In genomic region chr18:60197233-60197632, GRCh38 we compare ENCODE assay signal across 19 cellular contexts.
DNase-seq lines count a peak whose midpoint lies in the region; ATAC-seq and TF ChIP-seq lines count a peak whose summit lies in the region.
"Had no signal": no experiment of that assay in that cellular context is flagged by ENCODE, and none has a peak within 500 bp of the region (broad histone marks: within the 10 kb centered on the region; RNA-seq: fewer than 3 reads in every experiment).

No MANE protein-coding gene starts in this region.

- no peaks in the 10 kb centered on the region for H3K9me3 Mint-ChIP-seq in stimulated activated memory B cell treated with anti-CD40 and anti-IgM and Interleukin-4, amounts not matched to agents 10 μg/mL and 1 μg/mL and 100 μg/mL, for 72 hours

- ATAC-seq in DND-41 (ENCODE audit: insufficient read depth, low read depth): no peak
- ATAC-seq in stimulated activated memory B cell treated with anti-CD40 and anti-IgM and Interleukin-4, amounts not matched to agents 10 μg/mL and 1 μg/mL and 100 μg/mL, for 72 hours: no peak
- ATAC-seq: GM12878, K562 had no signal

- H3K4me3 Mint-ChIP-seq in stimulated activated memory B cell treated with anti-CD40 and anti-IgM and Interleukin-4, amounts not matched to agents 10 μg/mL and 1 μg/mL and 100 μg/mL, for 72 hours: no peak overlapping the region
- H3K4me3 Mint-ChIP-seq: CD4-positive, CD25-positive, alpha-beta regulatory T cell; CD8-positive, alpha-beta memory T cell had no signal

- TF ChIP-seq EP300 in SK-N-SH (IDR thresholded peaks at IDR 0.05; ENCODE audit: borderline replicate concordance in 1 of 2, low read depth in 1 of 2, low read length in 1 of 2): 0 out of 4 replicates have a peak, but pooled peaks of 1 of the 2 experiments have one; percentile 3

- no TSS peak for BruUV-seq in A673 (replicated peaks; lab: Mats Ljungman, UMichigan)

- peak; percentile 32 for DNase-seq in A673 (ENCODE audit: low spot score)
- no peak for DNase-seq in DND-41
- no peak for DNase-seq in SK-N-SH
- peak; percentile 22 for DNase-seq in superior temporal gyrus (ENCODE audit: extremely low spot score)
- DNase-seq in brain microvascular endothelial cell: no peak
- DNase-seq: ACHN; BE2C; C1 segment of cervical spinal cord; CD4-positive, CD25-positive, alpha-beta regulatory T cell; CD8-positive, alpha-beta memory T cell; COR-L47; DMS79 treated with DMSO at 0.1 percent for 48 hours; EL; GOT3; H7; IMR-90 had no signal

- H3K27me3 Mint-ChIP-seq in stimulated activated memory B cell treated with anti-CD40 and anti-IgM and Interleukin-4, amounts not matched to agents 10 μg/mL and 1 μg/mL and 100 μg/mL, for 72 hours: no peaks in the 10 kb centered on the region
- H3K27me3 Mint-ChIP-seq: CD4-positive, CD25-positive, alpha-beta regulatory T cell; CD8-positive, alpha-beta memory T cell had no signal

- intact Hi-C loops in A673 (cut with micrococcal nuclease; ENCODE audit: unreplicated experiment): no loop called here

- H3K27ac ChIP-seq in A673 (ENCODE audit: low read depth, low read length, poor library complexity, severe bottlenecking) (no peak overlapping the region), DND-41 (ENCODE audit: low read length) (peak overlapping the region; percentile 68), SK-N-SH (ENCODE audit: low read depth in 2 of 2, low read length in 1 of 2) (peak overlapping the region; percentile 46 to 99; a peak in 3 of 4 replicates), brain microvascular endothelial cell (no peak overlapping the region)

- H4K20me1 ChIP-seq in DND-41 (ENCODE audit: insufficient read depth, low read length) (no peaks in the 10 kb centered on the region), SK-N-SH (ENCODE audit: insufficient read depth) (no peaks in the 10 kb centered on the region)

- H3K79me2 ChIP-seq in DND-41 (ENCODE audit: insufficient read depth, low read length) (no peaks in the 10 kb centered on the region), SK-N-SH (ENCODE audit: insufficient read depth) (no peaks in the 10 kb centered on the region)

- H3K4me2 ChIP-seq in DND-41 (ENCODE audit: insufficient read depth, low read length) (peak overlapping the region; percentile 54; the same call in 1 of the 2 replicates), SK-N-SH (peak overlapping the region; percentile 43; the same call in 1 of the 2 replicates)

- no peaks in the 10 kb centered on the region for H3K9me2 ChIP-seq in SK-N-SH

- no peak overlapping the region for H3K27ac Mint-ChIP-seq in stimulated activated memory B cell treated with anti-CD40 and anti-IgM and Interleukin-4, amounts not matched to agents 10 μg/mL and 1 μg/mL and 100 μg/mL, for 72 hours
- H3K27ac Mint-ChIP-seq: CD4-positive, CD25-positive, alpha-beta regulatory T cell; CD8-positive, alpha-beta memory T cell had no signal

- H3K36me3 ChIP-seq in A673 (ENCODE audit: insufficient read depth, low read length, poor library complexity, severe bottlenecking) (no peaks in the 10 kb centered on the region), DND-41 (ENCODE audit: insufficient read depth, low read length) (no peaks in the 10 kb centered on the region), SK-N-SH (replicated peaks in 1 of 2; ENCODE audit: control insufficient read depth in 1 of 2, insufficient read depth in 2 of 2, low read length in 1 of 2) (no peaks in the 10 kb centered on the region), brain microvascular endothelial cell (replicated peaks) (no peaks in the 10 kb centered on the region)
- H3K36me3 ChIP-seq: BE2C had no signal

- H3K4me1 ChIP-seq in A673 (ENCODE audit: insufficient read depth, low read length, poor library complexity, severe bottlenecking) (no peaks in the 10 kb centered on the region), DND-41 (ENCODE audit: insufficient read depth, low read length) (peaks cover 35% of the 10 kb centered on the region), SK-N-SH (ENCODE audit: control insufficient read depth in 1 of 2, insufficient read depth in 2 of 2, low read depth in 1 of 2, low read length in 1 of 2) (peaks cover 18 to 43% of the 10 kb centered on the region in 2 experiments)

- no peaks in the 10 kb centered on the region for H3K4me1 Mint-ChIP-seq in stimulated activated memory B cell treated with anti-CD40 and anti-IgM and Interleukin-4, amounts not matched to agents 10 μg/mL and 1 μg/mL and 100 μg/mL, for 72 hours
- H3K4me1 Mint-ChIP-seq: CD4-positive, CD25-positive, alpha-beta regulatory T cell; CD8-positive, alpha-beta memory T cell had no signal

- H3F3A ChIP-seq in SK-N-SH (replicated peaks; ENCODE audit: insufficient read depth): no peaks in the 10 kb centered on the region

- in situ Hi-C loops in brain microvascular endothelial cell (cut with HindIII; ENCODE audit: low pct_ligation_motif_present, low sequenced_read_pairs): no loop called here

- TF ChIP-seq CTCF in A673 (conservative IDR thresholded peaks at IDR 0.05; ENCODE audit: low read depth, low read length) (no peak), DND-41 (IDR thresholded peaks at IDR 0.05; ENCODE audit: borderline replicate concordance, extremely low read depth, low read length, poor library complexity, severe bottlenecking) (no peak), SK-N-SH (IDR thresholded peaks at IDR 0.05) (no peak), brain microvascular endothelial cell (IDR thresholded peaks at IDR 0.05; ENCODE audit: low read depth, low read length, missing control alignments) (no peak)

- 81% methylated on average over 2 of the region's 2 CpGs for WGBS in SK-N-SH (ENCODE audit: low lambda C conversion rate)

- no peaks in the 10 kb centered on the region for H3K36me3 Mint-ChIP-seq in stimulated activated memory B cell treated with anti-CD40 and anti-IgM and Interleukin-4, amounts not matched to agents 10 μg/mL and 1 μg/mL and 100 μg/mL, for 72 hours
- H3K36me3 Mint-ChIP-seq: CD4-positive, CD25-positive, alpha-beta regulatory T cell; CD8-positive, alpha-beta memory T cell had no signal

- H3K9me3 ChIP-seq in A673 (ENCODE audit: low read depth, low read length, poor library complexity, severe bottlenecking) (no peaks in the 10 kb centered on the region), DND-41 (ENCODE audit: insufficient read depth, low read length, severe bottlenecking) (no peaks in the 10 kb centered on the region), SK-N-SH (no peaks in the 10 kb centered on the region)
- H3K9me3 ChIP-seq: BE2C had no signal

- H3K27me3 ChIP-seq in A673 (replicated peaks; ENCODE audit: insufficient read depth, low read depth, low read length, poor library complexity): peaks cover 19% of the 10 kb centered on the region
- no peaks in the 10 kb centered on the region for H3K27me3 ChIP-seq in DND-41 (ENCODE audit: insufficient read depth, low read length, poor library complexity)
- no peaks in the 10 kb centered on the region for H3K27me3 ChIP-seq in SK-N-SH (ENCODE audit: insufficient read depth)
- H3K27me3 ChIP-seq in brain microvascular endothelial cell (replicated peaks): peaks cover 3% of the 10 kb centered on the region
- H3K27me3 ChIP-seq: BE2C had no signal

- H3K9ac ChIP-seq in DND-41 (ENCODE audit: low read depth, low read length): no peak overlapping the region
- no peak overlapping the region for H3K9ac ChIP-seq in SK-N-SH

- POLR2A ChIA-PET in A673 (lab: Charles Lee; ENCODE audit: low non-redundant PET) (no interaction called here), SK-N-SH (lab: Yijun Ruan, JAX) (interaction anchor here (1.1 kb wide), 2 partner anchors 176 to 306 kb away, joined by 3 to 4 read pairs; partner anchors contain the start of gene MC4R)

- CTCF ChIA-PET in A673 (lab: Charles Lee) (no interaction called here), SK-N-SH (lab: Yijun Ruan, JAX) (interaction anchor here (0.6 to 2.8 kb wide), 5 partner anchors 9 to 358 kb away, joined by 3 to 12 read pairs (median 4); no protein-coding TSS in a partner anchor)

- no peak overlapping the region for H2AFZ ChIP-seq in DND-41 (ENCODE audit: low read depth, low read length)
- peak overlapping the region; percentile 74; the same call in 1 of the 2 replicates for H2AFZ ChIP-seq in SK-N-SH (ENCODE audit: low read depth)

- H3K4me3 ChIP-seq in A673 (ENCODE audit: low read depth, low read length, poor library complexity, severe bottlenecking) (no peak overlapping the region), DND-41 (ENCODE audit: low read depth in 1 of 2, low read length in 2 of 2) (no peak overlapping the region), SK-N-SH (ENCODE audit: low read depth in 2 of 2, low read length in 1 of 2) (peak overlapping the region in 1 of 2 experiments; percentile 11; a peak in 1 of 4 replicates), brain microvascular endothelial cell (ENCODE audit: low read depth, low read length) (no peak overlapping the region)
- H3K4me3 ChIP-seq: GM12878, K562 had no signal

- TF ChIP-seq RAD21 in SK-N-SH (IDR thresholded peaks at IDR 0.05; ENCODE audit: low read length): peak; percentile 28; the same call in 1 of the 2 replicates

TF ChIP-seq in SK-N-SH, 30 proteins besides CTCF, POLR2A, EP300 and RAD21 (continues in another document):
- TF ChIP-seq, protein P1, sequence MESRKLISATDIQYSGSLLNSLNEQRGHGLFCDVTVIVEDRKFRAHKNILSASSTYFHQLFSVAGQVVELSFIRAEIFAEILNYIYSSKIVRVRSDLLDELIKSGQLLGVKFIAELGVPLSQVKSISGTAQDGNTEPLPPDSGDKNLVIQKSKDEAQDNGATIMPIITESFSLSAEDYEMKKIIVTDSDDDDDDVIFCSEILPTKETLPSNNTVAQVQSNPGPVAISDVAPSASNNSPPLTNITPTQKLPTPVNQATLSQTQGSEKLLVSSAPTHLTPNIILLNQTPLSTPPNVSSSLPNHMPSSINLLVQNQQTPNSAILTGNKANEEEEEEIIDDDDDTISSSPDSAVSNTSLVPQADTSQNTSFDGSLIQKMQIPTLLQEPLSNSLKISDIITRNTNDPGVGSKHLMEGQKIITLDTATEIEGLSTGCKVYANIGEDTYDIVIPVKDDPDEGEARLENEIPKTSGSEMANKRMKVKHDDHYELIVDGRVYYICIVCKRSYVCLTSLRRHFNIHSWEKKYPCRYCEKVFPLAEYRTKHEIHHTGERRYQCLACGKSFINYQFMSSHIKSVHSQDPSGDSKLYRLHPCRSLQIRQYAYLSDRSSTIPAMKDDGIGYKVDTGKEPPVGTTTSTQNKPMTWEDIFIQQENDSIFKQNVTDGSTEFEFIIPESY (IDR thresholded peaks at IDR 0.05; ENCODE audit: borderline replicate concordance, low read depth): no peak
- TF ChIP-seq GABPA (IDR thresholded peaks at IDR 0.05; ENCODE audit: low read depth) (no peak), TCF12 (IDR thresholded peaks at IDR 0.05) (peak; percentile 73; the same call in 1 of the 2 replicates), GATA2 (CRISPR knock-in tag; IDR thresholded peaks at IDR 0.05) (no peak), TAF1 (IDR thresholded peaks at IDR 0.05; ENCODE audit: borderline replicate concordance, low read depth, low read length) (no peak), ELF1 (IDR thresholded peaks at IDR 0.05) (no peak)

Comparison
In these comparisons a context has a peak if more than half of its experiments do, and no peak if none do; other contexts are left out.
1. DNase-seq: peak in A673 (single experiment) and superior temporal gyrus (single experiment); none in DND-41 (single experiment), SK-N-SH (single experiment) and brain microvascular endothelial cell (single experiment).
2. H3K27ac ChIP-seq: peak in DND-41 (single experiment) and SK-N-SH (2 of 2); none in A673 (single experiment) and brain microvascular endothelial cell (single experiment).